ENCODE assay signal across 2 cellular contexts in genomic region chr15:99226802-99227201, GRCh38.
TF ChIP-seq lines count a peak whose summit lies in the region.

No MANE protein-coding gene starts in this region.

TF ChIP-seq in A549, 52 proteins besides CTCF, POLR2A, EP300 and RAD21:
- TF ChIP-seq NR3C1 (IDR thresholded peaks at IDR 0.05) (no peak), HOXB5 (CRISPR knock-in tag; IDR thresholded peaks at IDR 0.05) (no peak), ZSCAN20 (CRISPR knock-in tag; IDR thresholded peaks at IDR 0.05) (no peak), PBX3 (IDR thresholded peaks at IDR 0.05) (no peak), RARB (CRISPR knock-in tag; IDR thresholded peaks at IDR 0.05) (no peak), CEBPB (IDR thresholded peaks at IDR 0.05) (no peak)

TF ChIP-seq in GM12878, 131 proteins besides CTCF, POLR2A, EP300 and RAD21:
- no peak for TF ChIP-seq JUNB (IDR thresholded peaks at IDR 0.05)
- TF ChIP-seq MEF2A (IDR thresholded peaks at IDR 0.05; ENCODE audit: insufficient read depth, low read depth, low read length), result no peak
- TF ChIP-seq ZNF274 (IDR thresholded peaks at IDR 0.05; ENCODE audit: insufficient read depth, insufficient read length), result no peak
- no peak for TF ChIP-seq HCFC1 (IDR thresholded peaks at IDR 0.05; ENCODE audit: low read length)
- TF ChIP-seq SREBF1 (IDR thresholded peaks at IDR 0.05; ENCODE audit: low read length), result no peak
- TF ChIP-seq SREBF2 (IDR thresholded peaks at IDR 0.05; ENCODE audit: low read length), result no peak
- TF ChIP-seq BHLHE40 (IDR thresholded peaks at IDR 0.05; ENCODE audit: borderline replicate concordance in 1 of 2, low read depth in 2 of 2, low read length in 1 of 2), result no peak
- TF ChIP-seq ZNF24 (IDR thresholded peaks at IDR 0.05), result no peak
- TF ChIP-seq RCOR1 (conservative IDR thresholded peaks at IDR 0.05; ENCODE audit: low read depth, low read length), result no peak
- TF ChIP-seq ETV6 (conservative IDR thresholded peaks at IDR 0.05 in 1 of 2, IDR thresholded peaks at IDR 0.05 in 1 of 2; ENCODE audit: borderline replicate concordance in 1 of 2, low read depth in 1 of 2), result no peak
- TF ChIP-seq ZSCAN29 (IDR thresholded peaks at IDR 0.05), result no peak
- TF ChIP-seq FOS (IDR thresholded peaks at IDR 0.05; ENCODE audit: borderline replicate concordance, extremely low read depth, insufficient read length), result no peak
- no peak for TF ChIP-seq RELA (IDR thresholded peaks at IDR 0.05; ENCODE audit: borderline replicate concordance, partially characterized antibody)
TF ChIP-seq in GM12878: peak in this region for 0.
